In the genomic region with DNA sequence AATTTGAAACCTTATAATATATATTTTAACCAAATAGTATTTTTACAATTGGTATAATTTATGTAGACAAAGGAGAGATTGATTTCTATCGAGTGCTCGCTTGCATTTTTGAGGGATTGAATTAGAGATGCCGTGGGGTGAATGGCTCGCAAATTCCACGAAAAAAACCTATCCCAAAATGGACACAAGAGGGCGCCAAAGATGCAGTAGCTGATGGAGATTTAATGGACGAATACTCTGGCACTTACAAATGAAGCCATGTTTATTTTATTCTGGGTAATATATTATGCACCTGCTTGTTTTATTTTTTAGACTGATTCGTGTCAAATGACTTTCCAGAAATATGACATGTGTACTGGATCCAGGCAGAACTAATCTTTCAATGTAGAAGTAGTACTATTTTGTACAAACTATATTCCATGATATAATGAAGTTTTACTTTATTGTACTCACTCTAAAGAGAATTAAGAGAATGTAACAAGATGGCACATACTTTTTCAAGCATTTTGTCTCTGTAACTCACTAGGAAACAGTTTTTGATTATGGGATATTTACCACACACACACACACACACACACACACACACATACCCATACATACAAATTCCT, we compare ENCODE assay signal across 9 cellular contexts.
A peak's percentile ranks its signal among the peaks of the same experiment; 100 is the strongest.
DNase-seq lines count a peak whose midpoint lies in the region; ATAC-seq, FAIRE-seq and TF ChIP-seq lines count a peak whose summit lies in the region.
"Had no signal": no experiment of that assay in that cellular context is flagged by ENCODE, and none has a peak within 500 bp of the region (broad histone marks: within the 10 kb centered on the region; RNA-seq: fewer than 3 reads in every experiment).

No MANE protein-coding gene starts in this region.

- H3K9ac ChIP-seq in H1 (replicated peaks in 1 of 4; ENCODE audit: extremely low read depth in 1 of 4, low read depth in 3 of 4, low read length in 3 of 4), result no peak overlapping the region

- TF ChIP-seq RAD21 in H1 (IDR thresholded peaks at IDR 0.05 in 1 of 2, conservative IDR thresholded peaks at IDR 0.05 in 1 of 2; ENCODE audit: low read depth in 2 of 2, low read length in 2 of 2), result peak; percentile 70 to 77

- no peak overlapping the region for H3K56ac ChIP-seq in H1 (replicated peaks; ENCODE audit: insufficient read length, low read depth, low read length)

- no peak overlapping the region for H2AK5ac ChIP-seq in H1 (ENCODE audit: low read depth, low read length)

- POLR2A ChIA-PET in HEK293T (lab: Yijun Ruan, JAX), result no interaction called here
- POLR2A ChIA-PET in H1 (lab: Charles Lee; ENCODE audit: partially characterized antibody), result interaction anchor here (0.6 kb wide), 1 partner anchor 12 kb away, joined by 3 read pairs; no protein-coding TSS in a partner anchor

- DNase-seq in ELF-1 (ENCODE audit: low read depth, low spot score), result peak; percentile 58
- DNase-seq in HEK293T (ENCODE audit: extremely low spot score), result peak; percentile 67
- peak; percentile 2 for DNase-seq in NCI-H2171 (lab: John Stamatoyannopoulos, UW)
- peak; percentile 87 for DNase-seq in activated CD4-positive, alpha-beta T cell treated with anti-CD3 and anti-CD28 coated beads, Interleukin-2, amount 10 ng/mL, durations not matched to agents 24 days and 14 days
- peak in 1 of 2 experiments; percentile 72 for DNase-seq in H1 (ENCODE audit: low read depth in 1 of 2, low spot score in 2 of 2)
- DNase-seq in nephron progenitor cell, result peak; percentile 71
- DNase-seq in type B pancreatic cell (ENCODE audit: extremely low spot score, unreplicated experiment), result no peak

- no peak for ATAC-seq in HG03135 (IDR thresholded peaks at IDR 0.05; ENCODE audit: unreplicated experiment)

- no peaks in the 10 kb centered on the region for H4K20me1 ChIP-seq in H1 (replicated peaks in 1 of 2; ENCODE audit: control insufficient read depth in 1 of 2, insufficient read depth in 2 of 2, low read length in 2 of 2)

- H3K4ac ChIP-seq in H1 (replicated peaks; ENCODE audit: insufficient read length, low read depth, low read length), result no peak overlapping the region

- no peak overlapping the region for H2BK120ac ChIP-seq in H1 (replicated peaks; ENCODE audit: low read depth, low read length)

- H3K36me3 ChIP-seq in H1 (ENCODE audit: control insufficient read depth in 2 of 4, insufficient read depth in 4 of 4, low read length in 3 of 4), result no peaks in the 10 kb centered on the region

- H3K27ac Mint-ChIP-seq in activated CD4-positive, alpha-beta T cell treated with anti-CD3 and anti-CD28 coated beads, Interleukin-2, amount 10 ng/mL, durations not matched to agents 24 days and 14 days, result no peak overlapping the region
- H3K27ac Mint-ChIP-seq in nephron progenitor cell, result no peak overlapping the region
- H3K27ac Mint-ChIP-seq in type B pancreatic cell, result no peak overlapping the region
- H3K27ac Mint-ChIP-seq: dendritic cell treated with granulocyte-macrophage colony-stimulating factor and Interleukin-4, amounts not matched to agents 40 ng/mL and 50 ng/mL, for 4 days had no signal

- H3K27me3 ChIP-seq in H1 (replicated peaks in 1 of 4; ENCODE audit: control insufficient read depth in 3 of 4, extremely low read depth in 1 of 4, insufficient read depth in 3 of 4, low read length in 3 of 4), result no peaks in the 10 kb centered on the region

- H2BK15ac ChIP-seq in H1 (ENCODE audit: low read length), result no peak overlapping the region

- H2AFZ ChIP-seq in H1 (ENCODE audit: low read length), result no peak overlapping the region

- peaks cover 28% of the 10 kb centered on the region for H3K27me3 Mint-ChIP-seq in activated CD4-positive, alpha-beta T cell treated with anti-CD3 and anti-CD28 coated beads, Interleukin-2, amount 10 ng/mL, durations not matched to agents 24 days and 14 days
- peaks cover 16% of the 10 kb centered on the region for H3K27me3 Mint-ChIP-seq in nephron progenitor cell (ENCODE audit: low read depth, poor library complexity)
- peaks cover 30% of the 10 kb centered on the region for H3K27me3 Mint-ChIP-seq in type B pancreatic cell

- peak; percentile 30 to 76 (median 59); a peak in 3 of 4 replicates for TF ChIP-seq CTCF in H1 (IDR thresholded peaks at IDR 0.05; ENCODE audit: control extremely low read depth in 1 of 3, insufficient read depth in 1 of 3, low read depth in 1 of 3, low read length in 3 of 3)
- peak; percentile 81 for TF ChIP-seq CTCF in nephron progenitor cell (IDR thresholded peaks at IDR 0.05)
- TF ChIP-seq CTCF in type B pancreatic cell (conservative IDR thresholded peaks at IDR 0.05), result peak; percentile 93

- no peaks in the 10 kb centered on the region for H3K36me3 Mint-ChIP-seq in activated CD4-positive, alpha-beta T cell treated with anti-CD3 and anti-CD28 coated beads, Interleukin-2, amount 10 ng/mL, durations not matched to agents 24 days and 14 days (ENCODE audit: low read depth)
- no peaks in the 10 kb centered on the region for H3K36me3 Mint-ChIP-seq in nephron progenitor cell (ENCODE audit: low read depth)
- H3K36me3 Mint-ChIP-seq in type B pancreatic cell, result no peaks in the 10 kb centered on the region

- H3K79me1 ChIP-seq in H1 (ENCODE audit: low read depth, low read length), result no peaks in the 10 kb centered on the region

- H3K4me2 ChIP-seq in H1 (ENCODE audit: insufficient read depth in 1 of 2, low read depth in 2 of 2, low read length in 2 of 2), result no peak overlapping the region

- no peaks in the 10 kb centered on the region; a peak in 2 of 7 replicates for H3K4me1 ChIP-seq in H1 (replicated peaks in 1 of 4; ENCODE audit: control insufficient read depth in 3 of 4, insufficient read depth in 4 of 4, low read length in 3 of 4)

- no peaks in the 10 kb centered on the region for H3K9me3 Mint-ChIP-seq in activated CD4-positive, alpha-beta T cell treated with anti-CD3 and anti-CD28 coated beads, Interleukin-2, amount 10 ng/mL, durations not matched to agents 24 days and 14 days
- H3K9me3 Mint-ChIP-seq in nephron progenitor cell (no peaks in the 10 kb centered on the region), type B pancreatic cell (no peaks in the 10 kb centered on the region)
- H3K9me3 Mint-ChIP-seq: dendritic cell treated with granulocyte-macrophage colony-stimulating factor and Interleukin-4, amounts not matched to agents 40 ng/mL and 50 ng/mL, for 4 days had no signal

- 39% methylated on average over 8 of the region's 8 CpGs; no CpG with 5 or more reads in 1 of the 2 experiments for WGBS in H1 (ENCODE audit: extremely low coverage in 1 of 2, insufficient coverage in 1 of 2, insufficient read length in 1 of 2, insufficient replicate concordance in 2 of 2, low coverage in 1 of 2, low lambda C conversion rate in 2 of 2, missing lambda C conversion rate in 1 of 2), 2 experiments

- H4K91ac ChIP-seq in H1 (replicated peaks; ENCODE audit: insufficient read length, low read length), result no peak overlapping the region

- no peak overlapping the region for H2BK20ac ChIP-seq in H1 (ENCODE audit: low read length)

- H3K9me3 ChIP-seq in H1 (ENCODE audit: insufficient read depth in 2 of 2, low read depth in 1 of 2, low read length in 1 of 2), result no peaks in the 10 kb centered on the region

- intact Hi-C loops in activated CD4-positive, alpha-beta T cell treated with anti-CD3 and anti-CD28 coated beads, Interleukin-2, amount 10 ng/mL, durations not matched to agents 24 days and 14 days (cut with micrococcal nuclease), result loop anchor here (5.0 to 10.0 kb wide), 2 partner anchors 1285 to 1433 kb away; no protein-coding TSS in a partner anchor

- no peak overlapping the region for H3K23ac ChIP-seq in H1 (ENCODE audit: insufficient read length)

- TF ChIP-seq EP300 in H1 (IDR thresholded peaks at IDR 0.05; ENCODE audit: borderline replicate concordance in 1 of 2, low read depth in 2 of 2, low read length in 2 of 2), result no peak

- no peaks in the 10 kb centered on the region for H3K79me2 ChIP-seq in H1 (ENCODE audit: control insufficient read depth in 1 of 2, insufficient read depth in 2 of 2, low read length in 2 of 2)

- no peak overlapping the region for H3K18ac ChIP-seq in H1 (ENCODE audit: extremely low read depth, low read length)

- no peaks in the 10 kb centered on the region for H3K4me1 Mint-ChIP-seq in activated CD4-positive, alpha-beta T cell treated with anti-CD3 and anti-CD28 coated beads, Interleukin-2, amount 10 ng/mL, durations not matched to agents 24 days and 14 days
- H3K4me1 Mint-ChIP-seq in nephron progenitor cell (no peaks in the 10 kb centered on the region), type B pancreatic cell (ENCODE audit: unreplicated experiment) (no peaks in the 10 kb centered on the region)

- H4K5ac ChIP-seq in H1 (ENCODE audit: insufficient read length, low read depth, low read length), result no peak overlapping the region

- no peak overlapping the region for H2BK12ac ChIP-seq in H1 (ENCODE audit: low read depth, low read length)

- no peak overlapping the region for H2BK5ac ChIP-seq in H1 (ENCODE audit: low read depth, low read length)

- TF ChIP-seq POLR2A in H1 (IDR thresholded peaks at IDR 0.05; ENCODE audit: control extremely low read depth in 1 of 2, low read depth in 2 of 2, low read length in 2 of 2), result no peak

- H3K4me3 Mint-ChIP-seq in activated CD4-positive, alpha-beta T cell treated with anti-CD3 and anti-CD28 coated beads, Interleukin-2, amount 10 ng/mL, durations not matched to agents 24 days and 14 days, result no peak overlapping the region
- H3K4me3 Mint-ChIP-seq in nephron progenitor cell, result no peak overlapping the region
- H3K4me3 Mint-ChIP-seq in type B pancreatic cell, result no peak overlapping the region
- H3K4me3 Mint-ChIP-seq: dendritic cell treated with granulocyte-macrophage colony-stimulating factor and Interleukin-4, amounts not matched to agents 40 ng/mL and 50 ng/mL, for 4 days had no signal

- no peak overlapping the region for H3K14ac ChIP-seq in H1 (ENCODE audit: insufficient read length)

- H3K4me3 ChIP-seq in H1 (ENCODE audit: extremely low read depth in 1 of 4, insufficient read depth in 2 of 4, low read depth in 3 of 4, low read length in 4 of 4), result no peak overlapping the region

- H3K27ac ChIP-seq in H1 (ENCODE audit: low read depth, low read length), result no peak overlapping the region

- H4K8ac ChIP-seq in H1 (ENCODE audit: extremely low read depth, insufficient read depth, low read length), result no peak overlapping the region

- H3K23me2 ChIP-seq in H1 (ENCODE audit: low read depth, low read length), result no peaks in the 10 kb centered on the region; the same call in 1 of the 2 replicates

- peak; percentile 39 for FAIRE-seq in H1 (lab: Jason Lieb, UNC)

- CTCF ChIA-PET in HEK293T (lab: Yijun Ruan, JAX), result interaction anchor here (0.6 to 1.3 kb wide), 4 partner anchors 10 to 507 kb away, joined by 3 to 5 read pairs (median 3); no protein-coding TSS in a partner anchor
- CTCF ChIA-PET in H1 (lab: Charles Lee; ENCODE audit: partially characterized antibody), result interaction anchor here (0.7 to 2.2 kb wide), 10 partner anchors 10 to 1179 kb away, joined by 3 to 10 read pairs (median 4); no protein-coding TSS in a partner anchor

TF ChIP-seq in H1, 55 proteins besides CTCF, POLR2A, EP300 and RAD21 (continues in another document):
- TF ChIP-seq TEAD4 (IDR thresholded peaks at IDR 0.05; ENCODE audit: low read depth, low read length) (peak; percentile 35; the same call in 1 of the 2 replicates), SIN3A (conservative IDR thresholded peaks at IDR 0.05 in 1 of 2, IDR thresholded peaks at IDR 0.05 in 1 of 2; ENCODE audit: low read depth in 1 of 2, low read length in 2 of 2) (no peak), SP2 (IDR thresholded peaks at IDR 0.05; ENCODE audit: low read length) (no peak), GABPA (IDR thresholded peaks at IDR 0.05; ENCODE audit: borderline replicate concordance, insufficient read depth, low read length) (no peak)
